ENCODE assay signal across 23 cellular contexts in genomic region chr5:83540783-83541182, GRCh38.
"Had no signal": no experiment of that assay in that cellular context is flagged by ENCODE, and none has a peak within 500 bp of the region (broad histone marks: within the 10 kb centered on the region; RNA-seq: fewer than 3 reads in every experiment).

No MANE protein-coding gene starts in this region.

- H2AFZ ChIP-seq: hepatocyte had no signal

- H3K27me3 Mint-ChIP-seq: memory B cell, progenitor cell of endocrine pancreas had no signal

- H3K9me3 Mint-ChIP-seq: memory B cell; stimulated activated naive CD8-positive, alpha-beta T cell treated with anti-CD3 and anti-CD28 coated beads, Interleukin-15, Interleukin-2, amounts not matched to agents 100 ng/mL and 50 ng/mL, for 24 hours had no signal

- H3K36me3 Mint-ChIP-seq: memory B cell; naive thymus-derived CD4-positive, alpha-beta T cell; natural killer cell treated with Interleukin-12 subunit alpha and Interleukin-12 subunit beta and Interleukin-15 and Interleukin-18, amount 100 ng/mL, for 72 hours; stimulated activated effector memory CD8-positive, alpha-beta T cell treated with anti-CD3 and anti-CD28 coated beads, Interleukin-12 subunit alpha, Interleukin-12 subunit beta, amount 100 ng/mL, for 72 hours had no signal

- H3K4me3 ChIP-seq: hepatocyte, lung, mucosa of descending colon, ovary, skin epidermis, spleen, testis, thyroid gland, transverse colon, upper lobe of left lung, vagina had no signal

- ATAC-seq: left lobe of liver; mucosa of descending colon; naive thymus-derived CD4-positive, alpha-beta T cell; natural killer cell treated with Interleukin-12 subunit alpha and Interleukin-12 subunit beta and Interleukin-15 and Interleukin-18, amount 100 ng/mL, for 72 hours; sciatic nerve; stimulated activated effector memory CD8-positive, alpha-beta T cell treated with anti-CD3 and anti-CD28 coated beads, Interleukin-12 subunit alpha, Interleukin-12 subunit beta, amount 100 ng/mL, for 72 hours had no signal

- H3K27ac ChIP-seq: hepatocyte, ovary, spleen, testis, thyroid gland, transverse colon, upper lobe of left lung, vagina had no signal

- DNase-seq: islet precursor cell; midbrain; mucosa of descending colon; naive thymus-derived CD4-positive, alpha-beta T cell; ovary; spleen; stimulated activated CD4-positive, alpha-beta T cell treated with anti-CD3 and anti-CD28 coated beads, Interleukin-4, amount 100 ng/mL, for 24 hours; stimulated activated naive CD4-positive, alpha-beta T cell; testis; thyroid gland; transverse colon; upper lobe of left lung had no signal

- H3K36me3 ChIP-seq: ovary, spleen, thyroid gland, transverse colon, upper lobe of left lung, vagina had no signal

- H3K27me3 ChIP-seq: hepatocyte, ovary, spleen, testis, thyroid gland, transverse colon, upper lobe of left lung, vagina had no signal

- H3K9me3 ChIP-seq: mucosa of descending colon, ovary, spleen, testis, thyroid gland, transverse colon, upper lobe of left lung, vagina had no signal

- H3K4me3 Mint-ChIP-seq: memory B cell; naive thymus-derived CD4-positive, alpha-beta T cell; natural killer cell treated with Interleukin-12 subunit alpha and Interleukin-12 subunit beta and Interleukin-15 and Interleukin-18, amount 100 ng/mL, for 72 hours; stimulated activated effector memory CD8-positive, alpha-beta T cell treated with anti-CD3 and anti-CD28 coated beads, Interleukin-12 subunit alpha, Interleukin-12 subunit beta, amount 100 ng/mL, for 72 hours; stimulated activated naive CD8-positive, alpha-beta T cell treated with anti-CD3 and anti-CD28 coated beads, Interleukin-15, Interleukin-2, amounts not matched to agents 100 ng/mL and 50 ng/mL, for 24 hours had no signal

- H3K27ac Mint-ChIP-seq: memory B cell; naive thymus-derived CD4-positive, alpha-beta T cell; natural killer cell treated with Interleukin-12 subunit alpha and Interleukin-12 subunit beta and Interleukin-15 and Interleukin-18, amount 100 ng/mL, for 72 hours; progenitor cell of endocrine pancreas; stimulated activated effector memory CD8-positive, alpha-beta T cell treated with anti-CD3 and anti-CD28 coated beads, Interleukin-12 subunit alpha, Interleukin-12 subunit beta, amount 100 ng/mL, for 72 hours; stimulated activated naive CD8-positive, alpha-beta T cell treated with anti-CD3 and anti-CD28 coated beads, Interleukin-15, Interleukin-2, amounts not matched to agents 100 ng/mL and 50 ng/mL, for 24 hours had no signal

- H3K4me1 ChIP-seq: spleen, testis, thyroid gland, transverse colon, upper lobe of left lung, vagina had no signal

- H3K4me2 ChIP-seq: hepatocyte had no signal
